16 cellular contexts compared by ENCODE assay signal in the genomic region with DNA sequence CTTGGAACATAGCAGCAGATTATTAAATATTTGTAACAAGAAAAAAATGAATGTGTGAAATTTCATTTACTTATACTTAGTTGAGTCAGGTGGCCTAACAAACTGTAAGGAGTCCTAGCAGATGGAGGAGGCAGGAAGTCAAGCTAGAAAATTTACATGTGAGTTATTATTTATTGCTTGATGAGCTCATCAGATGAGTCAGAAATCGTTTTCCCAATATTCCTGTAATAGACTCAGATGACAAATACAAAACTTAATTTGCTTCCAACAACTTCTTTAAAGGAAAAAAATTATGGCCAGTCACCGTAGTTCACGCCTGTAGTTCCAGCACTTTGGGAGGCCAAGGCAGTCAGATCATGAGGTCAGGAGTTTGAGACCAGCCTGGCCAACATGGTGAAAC. TPM values are rescaled to one million over a fixed set of nuclear protein-coding genes. Genes with fewer than 3 reads are reported as not detected.
DNase-seq lines count a peak whose midpoint lies in the region; ATAC-seq and TF ChIP-seq lines count a peak whose summit lies in the region.
"Had no signal": no experiment of that assay in that cellular context is flagged by ENCODE, and none has a peak within 500 bp of the region (broad histone marks: within the 10 kb centered on the region; RNA-seq: fewer than 3 reads in every experiment).

No MANE protein-coding gene starts in this region.

- TF ChIP-seq CTCF in Calu3 (IDR thresholded peaks at IDR 0.05; ENCODE audit: unreplicated experiment) (no peak), psoas muscle (IDR thresholded peaks at IDR 0.05) (no peak)

- H3K4me1 ChIP-seq in psoas muscle, result no peaks in the 10 kb centered on the region
- H3K4me1 ChIP-seq: right atrium auricular region had no signal

- intact Hi-C loops in Calu3 (cut with micrococcal nuclease; ENCODE audit: unreplicated experiment), result no loop called here
- intact Hi-C loops in psoas muscle (cut with DNase I), result no loop called here

- H3K36me3 ChIP-seq in psoas muscle (ENCODE audit: insufficient read depth in 1 of 2, low read depth in 1 of 2), result no peaks in the 10 kb centered on the region
- H3K36me3 ChIP-seq: right atrium auricular region had no signal

- peaks cover 2% of the 10 kb centered on the region for H3K9me3 Mint-ChIP-seq in Calu3 (ENCODE audit: low read depth, unreplicated experiment)
- H3K9me3 Mint-ChIP-seq in stimulated activated naive CD8-positive, alpha-beta T cell treated with anti-CD3 and anti-CD28 coated beads, Interleukin-15, amount 100 ng/mL, for 72 hours, result no peaks in the 10 kb centered on the region
- H3K9me3 Mint-ChIP-seq: activated T-cell treated with anti-CD3 and anti-CD28 coated beads, Interleukin-2, amount 50 U/mL, for 4 hours; CD8-positive, alpha-beta T cell; immature natural killer cell had no signal

- no peaks in the 10 kb centered on the region for H3K27me3 Mint-ChIP-seq in Calu3 (ENCODE audit: unreplicated experiment)
- no peaks in the 10 kb centered on the region for H3K27me3 Mint-ChIP-seq in stimulated activated naive CD8-positive, alpha-beta T cell treated with anti-CD3 and anti-CD28 coated beads, Interleukin-15, amount 100 ng/mL, for 72 hours

- no peak overlapping the region for H3K4me3 Mint-ChIP-seq in Calu3 (ENCODE audit: low read depth, unreplicated experiment)
- H3K4me3 Mint-ChIP-seq in stimulated activated naive CD8-positive, alpha-beta T cell treated with anti-CD3 and anti-CD28 coated beads, Interleukin-15, amount 100 ng/mL, for 72 hours, result no peak overlapping the region
- H3K4me3 Mint-ChIP-seq: activated T-cell treated with anti-CD3 and anti-CD28 coated beads, Interleukin-2, amount 50 U/mL, for 4 hours; CD8-positive, alpha-beta T cell; immature natural killer cell had no signal

- ATAC-seq in GM21515 (IDR thresholded peaks at IDR 0.05; ENCODE audit: unreplicated experiment), result no peak
- ATAC-seq in psoas muscle, result no peak
- ATAC-seq in HG02870 (IDR thresholded peaks at IDR 0.05; ENCODE audit: unreplicated experiment), result no peak
- ATAC-seq in stimulated activated naive CD8-positive, alpha-beta T cell treated with anti-CD3 and anti-CD28 coated beads, Interleukin-15, amount 100 ng/mL, for 72 hours, result no peak
- ATAC-seq: activated T-cell treated with anti-CD3 and anti-CD28 coated beads, Interleukin-2, amount 50 U/mL, for 4 hours; CD8-positive, alpha-beta T cell; stimulated activated naive CD8-positive, alpha-beta T cell treated with anti-CD3 and anti-CD28 coated beads, Interleukin-15, Interleukin-2, amounts not matched to agents 100 U/mL and 50 U/mL, for 24 hours had no signal

- DNase-seq in Calu3, result no peak
- DNase-seq in NCI-H446 treated with DMSO at 0.1 percent for 48 hours (lab: John Stamatoyannopoulos, UW), result peak; percentile 68
- peak; percentile 77 for DNase-seq in dermis blood vessel endothelial cell
- DNase-seq in myocyte (ENCODE audit: low read depth), result peak; percentile 26
- no peak for DNase-seq in psoas muscle
- no peak for DNase-seq in stimulated activated naive CD8-positive, alpha-beta T cell treated with anti-CD3 and anti-CD28 coated beads, Interleukin-15, amount 100 ng/mL, for 72 hours
- DNase-seq: activated T-cell treated with anti-CD3 and anti-CD28 coated beads, Interleukin-2, amount 50 U/mL, for 4 hours; CD8-positive, alpha-beta T cell; immature natural killer cell; Kasumi-1; NCI-H2081 treated with DMSO at 0.1 percent for 48 hours; NK-92 treated with Interleukin-12 subunit alpha and Interleukin-12 subunit beta, amount 100 ng/mL, for 24 hours; stimulated activated naive CD8-positive, alpha-beta T cell treated with anti-CD3 and anti-CD28 coated beads, Interleukin-15, Interleukin-2, amounts not matched to agents 100 U/mL and 50 U/mL, for 24 hours had no signal

- no peaks in the 10 kb centered on the region for H3K27me3 ChIP-seq in psoas muscle (ENCODE audit: insufficient read depth in 3 of 3, low read length in 2 of 3)
- H3K27me3 ChIP-seq: right atrium auricular region had no signal

- H3K9me3 ChIP-seq in psoas muscle, result no peaks in the 10 kb centered on the region
- H3K9me3 ChIP-seq: right atrium auricular region had no signal

- CTCF ChIA-PET in Calu3 (lab: Charles Lee), result interaction anchor here (1.0 to 1.6 kb wide), 4 partner anchors 22 to 127 kb away, joined by 3 to 6 read pairs (median 3); a partner anchor contains a TSS

- H3K4me1 Mint-ChIP-seq in Calu3 (ENCODE audit: low read depth, unreplicated experiment), result peaks cover 34% of the 10 kb centered on the region
- H3K4me1 Mint-ChIP-seq in stimulated activated naive CD8-positive, alpha-beta T cell treated with anti-CD3 and anti-CD28 coated beads, Interleukin-15, amount 100 ng/mL, for 72 hours, result no peaks in the 10 kb centered on the region
- H3K4me1 Mint-ChIP-seq: immature natural killer cell had no signal

- no peak overlapping the region for H3K4me3 ChIP-seq in psoas muscle
- H3K4me3 ChIP-seq: right atrium auricular region had no signal

- no peaks in the 10 kb centered on the region for H3K36me3 Mint-ChIP-seq in Calu3 (ENCODE audit: insufficient read depth, unreplicated experiment)
- H3K36me3 Mint-ChIP-seq: CD8-positive, alpha-beta T cell; immature natural killer cell had no signal

- no peak overlapping the region for H3K27ac ChIP-seq in psoas muscle
- H3K27ac ChIP-seq: right atrium auricular region had no signal

- BruUV-seq in Calu3 (replicated peaks; lab: Mats Ljungman, UMichigan), result no TSS peak

- WGBS in psoas muscle, 3 donors, result 50 to 58% (median 58%) methylated on average over 3 of the region's 3 CpGs

- peak overlapping the region; percentile 65 for H3K27ac Mint-ChIP-seq in Calu3 (ENCODE audit: unreplicated experiment)
- H3K27ac Mint-ChIP-seq in stimulated activated naive CD8-positive, alpha-beta T cell treated with anti-CD3 and anti-CD28 coated beads, Interleukin-15, amount 100 ng/mL, for 72 hours, result no peak overlapping the region
- H3K27ac Mint-ChIP-seq: CD8-positive, alpha-beta T cell; immature natural killer cell had no signal

RNA-seq across cellular contexts. Expression of a gene that starts 44.1 kb away (rescaled TPM):
- total RNA-seq in Calu3 (2022) (227 and 238 TPM in 2 replicates), dermis blood vessel endothelial cell (58.0 and 84.7 TPM in 2 replicates), myocyte (45.9 and 47.7 TPM in 2 replicates), psoas muscle (10 to 100 TPM; 50.8 to 71.4 (median 65.8) TPM)
- polyA plus RNA-seq in myocyte (2012), result 31.9 TPM
- 10 to 100 TPM; 12.7 to 20.4 (median 19.1) TPM for polyA plus RNA-seq in psoas muscle

Comparison
In these comparisons a context has a peak if more than half of its experiments do, and no peak if none do; other contexts are left out.
1. DNase-seq: peak in NCI-H446 treated with DMSO at 0.1 percent for 48 hours (single experiment), dermis blood vessel endothelial cell (single experiment) and myocyte (single experiment); none in Calu3 (single experiment), psoas muscle (0 of 2) and stimulated activated naive CD8-positive, alpha-beta T cell treated with anti-CD3 and anti-CD28 coated beads, Interleukin-15, amount 100 ng/mL, for 72 hours (0 of 2).